Comparison of ENCODE assay signal across 13 cellular contexts in the genomic region with DNA sequence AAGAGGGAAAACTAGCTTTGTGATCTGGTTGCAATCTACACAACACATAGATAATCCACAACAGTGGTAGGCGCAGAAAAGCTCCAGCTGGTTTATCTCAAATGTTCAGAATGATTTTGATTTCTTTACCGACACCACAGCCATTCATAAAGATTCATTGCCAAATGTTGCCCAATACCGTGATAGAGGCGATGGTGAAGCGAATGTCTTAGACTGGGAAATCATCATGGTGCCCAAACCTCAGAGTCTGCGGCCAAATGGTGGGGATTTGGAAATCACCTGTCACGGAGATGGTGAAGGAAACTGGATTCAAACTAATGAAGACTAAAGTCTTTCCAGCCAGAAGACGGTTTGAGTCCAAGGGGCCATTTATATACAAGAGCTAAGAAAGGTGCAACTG. TPM values are rescaled to one million over a fixed set of nuclear protein-coding genes. Genes with fewer than 3 reads are reported as not detected.
A peak's percentile ranks its signal among the peaks of the same experiment; 100 is the strongest.
DNase-seq lines count a peak whose midpoint lies in the region; ATAC-seq and TF ChIP-seq lines count a peak whose summit lies in the region.
"Had no signal": no experiment of that assay in that cellular context is flagged by ENCODE, and none has a peak within 500 bp of the region (broad histone marks: within the 10 kb centered on the region; RNA-seq: fewer than 3 reads in every experiment).

No MANE protein-coding gene starts in this region.

- H3K27me3 Mint-ChIP-seq in nephron (ENCODE audit: low read depth), result peaks cover 18% of the 10 kb centered on the region

- H3K9me3 Mint-ChIP-seq in nephron, result no peaks in the 10 kb centered on the region
- H3K9me3 Mint-ChIP-seq: H9 had no signal

- H3K4me1 Mint-ChIP-seq in nephron, result peaks cover 28% of the 10 kb centered on the region

- H3K27ac Mint-ChIP-seq in nephron, result peak overlapping the region; percentile 51 to 96 (median 88)
- H3K27ac Mint-ChIP-seq: H9 had no signal

- POLR2A ChIA-PET in GM10248 (lab: Yijun Ruan, JAX), result no interaction called here

- H3K4me3 Mint-ChIP-seq in nephron, result peak overlapping the region; percentile 91 to 97 (median 94)

- ATAC-seq in HG02623 (IDR thresholded peaks at IDR 0.05; ENCODE audit: unreplicated experiment), result no peak

- peak overlapping the region; percentile 97 for H3K27ac ChIP-seq in temporal lobe (ENCODE audit: low read depth, low read length)
- H3K27ac ChIP-seq: BLaER1 treated with 17β-estradiol and CSF1 and Interleukin-3, amounts not matched to agents 10 nM and 100 nM had no signal

- TF ChIP-seq CTCF in nephron (IDR thresholded peaks at IDR 0.05; ENCODE audit: unreplicated experiment in 3 of 3) (no peak), GM10248 (IDR thresholded peaks at IDR 0.05; ENCODE audit: control extremely low read depth, extremely low read depth, low read depth, missing control alignments) (no peak)

- H3K36me3 Mint-ChIP-seq in nephron (ENCODE audit: low read depth), result no peaks in the 10 kb centered on the region

- DNase-seq in NCI-H2171 treated with DMSO at 0.1 percent for 48 hours (lab: John Stamatoyannopoulos, UW), result peak; percentile 49
- no peak for DNase-seq in NCI-H2171 (lab: John Stamatoyannopoulos, UW)
- peak; percentile 48 for DNase-seq in cerebellar cortex (ENCODE audit: low spot score)
- no peak for DNase-seq in NCI-H1048 (lab: John Stamatoyannopoulos, UW)
- DNase-seq in GM10248 (ENCODE audit: extremely low spot score), result no peak
- DNase-seq: H9, Kasumi-1, NCI-H2029, SHP77 treated with DMSO at 0.1 percent for 48 hours had no signal

- CTCF ChIA-PET in GM10248 (lab: Yijun Ruan, JAX), result interaction anchor here (1.1 to 1.6 kb wide), 5 partner anchors 9 to 167 kb away, joined by 3 to 5 read pairs (median 3); no protein-coding TSS in a partner anchor

RNA-seq across cellular contexts. Expression of a gene that starts 2.4 kb away (rescaled TPM):
- total RNA-seq in temporal lobe, result 28.0 TPM

RNA-seq across cellular contexts. Expression of a gene that starts 48.5 kb away (rescaled TPM):
- total RNA-seq in temporal lobe, result 3.4 TPM

Comparison
In these comparisons a context has a peak if more than half of its experiments do, and no peak if none do; other contexts are left out.
1. DNase-seq: peak in NCI-H2171 treated with DMSO at 0.1 percent for 48 hours (single experiment) and cerebellar cortex (single experiment); none in NCI-H2171 (single experiment), NCI-H1048 (single experiment) and GM10248 (single experiment).